ENCODE assay signal across 1 cellular context in the genomic region with DNA sequence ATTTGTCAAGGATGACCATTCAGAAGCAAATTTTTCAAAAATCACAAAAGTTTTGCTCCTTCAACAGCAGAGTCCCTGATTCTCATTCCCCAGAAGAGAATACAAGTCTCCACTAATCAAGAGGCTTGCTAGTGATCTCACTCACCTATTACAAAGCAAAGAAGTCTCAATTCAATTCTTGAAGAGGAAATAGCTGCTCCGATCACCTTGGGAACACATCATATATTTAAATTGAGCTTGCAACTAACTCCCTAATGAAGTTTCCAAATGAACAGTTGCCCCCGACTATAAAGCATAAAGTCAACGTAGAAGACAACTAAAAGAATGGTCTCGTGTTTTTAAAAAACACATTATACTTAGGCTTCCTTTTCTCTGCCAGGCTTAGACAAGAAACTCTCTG.
TF ChIP-seq lines count a peak whose summit lies in the region.

No MANE protein-coding gene starts in this region.

TF ChIP-seq in H1, 55 proteins besides CTCF, POLR2A, EP300 and RAD21 (continued from another document):
- TF ChIP-seq BCL11A (IDR thresholded peaks at IDR 0.05; ENCODE audit: low read depth in 2 of 2, low read length in 2 of 2), result no peak
- no peak for TF ChIP-seq KDM1A (IDR thresholded peaks at IDR 0.05; ENCODE audit: borderline replicate concordance, low read length)
- TF ChIP-seq BRCA1 (IDR thresholded peaks at IDR 0.05; ENCODE audit: low read depth, low read length), result no peak
- TF ChIP-seq SP2 (IDR thresholded peaks at IDR 0.05; ENCODE audit: low read length), result no peak
